ENCODE assay signal across 15 cellular contexts in genomic region chr11:65585396-65586246, GRCh38. TPM values are rescaled to one million over a fixed set of nuclear protein-coding genes. Genes with fewer than 3 reads are reported as not detected.
DNase-seq lines count a peak whose midpoint lies in the region; ATAC-seq and TF ChIP-seq lines count a peak whose summit lies in the region.
"Had no signal": no experiment of that assay in that cellular context is flagged by ENCODE, and none has a peak within 500 bp of the region (broad histone marks: within the 10 kb centered on the region; RNA-seq: fewer than 3 reads in every experiment).

No MANE protein-coding gene starts in this region.

- no peak overlapping the region for H3K4ac ChIP-seq in neuronal stem cell (ENCODE audit: low read length)

- POLR2A ChIA-PET in MCF 10A (lab: Yijun Ruan, JAX) = no interaction called here

- H3K14ac ChIP-seq in neuronal stem cell (ENCODE audit: low read length) = no peak overlapping the region

- H3K4me1 ChIP-seq in ascending aorta (peaks cover 22 to 30% of the 10 kb centered on the region in 2 donors), neuronal stem cell (ENCODE audit: control insufficient read depth in 2 of 2, insufficient read depth in 1 of 2, low read depth in 1 of 2, low read length in 2 of 2) (peaks cover 28 to 54% of the 10 kb centered on the region in 2 donors)
- H3K4me1 ChIP-seq: colonic mucosa had no signal

- intact Hi-C loops in ascending aorta (cut with DNase I) (no loop called here), MCF 10A (cut with micrococcal nuclease) (no loop called here)

- H4K8ac ChIP-seq in neuronal stem cell (ENCODE audit: low read depth, low read length) = peak overlapping the region; percentile 1

- H3K9ac ChIP-seq in neuronal stem cell (ENCODE audit: low read depth, low read length, poor library complexity) = no peak overlapping the region

- H3K27me3 Mint-ChIP-seq in MCF 10A (ENCODE audit: insufficient read depth, unreplicated experiment) = no peaks in the 10 kb centered on the region

- TF ChIP-seq CTCF in ascending aorta (IDR thresholded peaks at IDR 0.05) (no peak), MCF 10A (IDR thresholded peaks at IDR 0.05; ENCODE audit: unreplicated experiment) (no peak)

- peak overlapping the region; percentile 63 for H2BK12ac ChIP-seq in neuronal stem cell (ENCODE audit: low read length)

- no peak overlapping the region for H4K91ac ChIP-seq in neuronal stem cell (ENCODE audit: low read depth, low read length, poor library complexity)

- peak overlapping the region; percentile 7 for H2BK15ac ChIP-seq in neuronal stem cell (ENCODE audit: low read length)

- DNase-seq in DMS79 treated with DMSO at 0.1 percent for 48 hours (lab: John Stamatoyannopoulos, UW) (peak; percentile 35), DMS79 (lab: John Stamatoyannopoulos, UW) (no peak), H7 (peak; percentile 70), ascending aorta (ENCODE audit: low spot score in 2 of 2) (no peak), neuronal stem cell (ENCODE audit: low spot score) (no peak), NOMO-1 treated with dmso at 0.1 percent for 144 hours (lab: John Stamatoyannopoulos, UW; ENCODE audit: unreplicated experiment) (no peak), MCF 10A (ENCODE audit: unreplicated experiment) (no peak)
- DNase-seq in stimulated activated naive CD8-positive, alpha-beta T cell treated with anti-CD3 and anti-CD28 coated beads, Interleukin-15, Interleukin-2, amounts not matched to agents 100 U/mL and 50 U/mL, for 24 hours = no peak
- DNase-seq: activated CD4-positive, alpha-beta T cell treated with anti-CD3 and anti-CD28 coated beads for 48 hours; colonic mucosa; NCI-H1417 treated with DMSO at 0.1 percent for 48 hours had no signal

- H3K23ac ChIP-seq in neuronal stem cell (ENCODE audit: low read depth, low read length, poor library complexity) = no peak overlapping the region

- no peaks in the 10 kb centered on the region for H3K79me1 ChIP-seq in neuronal stem cell (ENCODE audit: low read depth, low read length)

- H3K4me3 ChIP-seq in H7 (ENCODE audit: insufficient read depth, low read depth, low read length) (no peak overlapping the region), ascending aorta (no peak overlapping the region), neuronal stem cell (ENCODE audit: low read length in 2 of 2) (no peak overlapping the region)
- H3K4me3 ChIP-seq: colonic mucosa had no signal

- peaks cover 44% of the 10 kb centered on the region for H3K27me3 ChIP-seq in H7 (ENCODE audit: control insufficient read depth, insufficient read depth, low read length)
- H3K27me3 ChIP-seq in ascending aorta = no peaks in the 10 kb centered on the region
- peaks cover 0 to 28% (median 0%) of the 10 kb centered on the region in 3 experiments for H3K27me3 ChIP-seq in neuronal stem cell (ENCODE audit: control insufficient read depth in 3 of 3, insufficient read depth in 3 of 3, low read depth in 1 of 3, low read length in 3 of 3)
- H3K27me3 ChIP-seq: colonic mucosa had no signal

- H3K36me3 ChIP-seq in H7 (replicated peaks; ENCODE audit: control insufficient read depth, insufficient read depth, low read length) = no peaks in the 10 kb centered on the region
- H3K36me3 ChIP-seq in ascending aorta = peaks cover 69 to 80% of the 10 kb centered on the region in 2 donors
- H3K36me3 ChIP-seq in neuronal stem cell (replicated peaks in 1 of 2; ENCODE audit: control insufficient read depth in 2 of 2, insufficient read depth in 2 of 2, low read length in 2 of 2) = no peaks in the 10 kb centered on the region

- no peak overlapping the region for H2AFZ ChIP-seq in neuronal stem cell (ENCODE audit: low read length)

- BruUV-seq in MCF 10A (replicated peaks; lab: Mats Ljungman, UMichigan) = no TSS peak

- H3K9me3 Mint-ChIP-seq in MCF 10A (ENCODE audit: unreplicated experiment) = no peaks in the 10 kb centered on the region
- H3K9me3 Mint-ChIP-seq: activated naive CD4-positive, alpha-beta T cell treated with anti-CD3 and anti-CD28 coated beads, Interleukin-2, amount 50 U/mL, for 72 hours; type B pancreatic cell had no signal

- H3K27ac Mint-ChIP-seq in MCF 10A (ENCODE audit: low read depth, unreplicated experiment) = no peak overlapping the region
- H3K27ac Mint-ChIP-seq: type B pancreatic cell had no signal

- H3K27ac ChIP-seq in ascending aorta (peak overlapping the region; percentile 14 to 76), neuronal stem cell (replicated peaks; ENCODE audit: low read length) (peak overlapping the region; percentile 81)
- H3K27ac ChIP-seq: 22Rv1, colonic mucosa had no signal

- no peak overlapping the region for H3K4me2 ChIP-seq in neuronal stem cell (ENCODE audit: insufficient read depth, low read length, poor library complexity, severe bottlenecking)

- H3K4me1 Mint-ChIP-seq in MCF 10A (ENCODE audit: insufficient read depth, unreplicated experiment) = peaks cover 10% of the 10 kb centered on the region

- H3K18ac ChIP-seq in neuronal stem cell (ENCODE audit: low read length) = peak overlapping the region; percentile 65

- H2AK5ac ChIP-seq in neuronal stem cell (ENCODE audit: low read depth, low read length) = peak overlapping the region; percentile 89

- WGBS in neuronal stem cell (ENCODE audit: extremely low coverage in 2 of 2, insufficient read length in 2 of 2, insufficient replicate concordance in 1 of 2), 2 donors = no CpG with 5 or more reads among the region's 51 CpGs

- H3K9me3 ChIP-seq in ascending aorta (no peaks in the 10 kb centered on the region), neuronal stem cell (replicated peaks in 1 of 2; ENCODE audit: control insufficient read depth in 2 of 2, insufficient read depth in 1 of 2, low read depth in 1 of 2, low read length in 2 of 2) (no peaks in the 10 kb centered on the region)
- H3K9me3 ChIP-seq: colonic mucosa had no signal

- H2BK120ac ChIP-seq in neuronal stem cell (ENCODE audit: low read depth, low read length) = peak overlapping the region; percentile 48

- no peak overlapping the region for H3K4me3 Mint-ChIP-seq in MCF 10A (ENCODE audit: unreplicated experiment)
- H3K4me3 Mint-ChIP-seq: type B pancreatic cell had no signal

- peaks cover 21% of the 10 kb centered on the region for H3K36me3 Mint-ChIP-seq in MCF 10A (ENCODE audit: insufficient read depth, unreplicated experiment)
- H3K36me3 Mint-ChIP-seq: type B pancreatic cell had no signal

- CTCF ChIA-PET in MCF 10A (lab: Yijun Ruan, JAX) = interaction anchor here (0.7 to 2.5 kb wide), 3 partner anchors 8 to 159 kb away, joined by 3 to 9 read pairs (median 3); no protein-coding TSS in a partner anchor

- ATAC-seq in stimulated activated naive CD8-positive, alpha-beta T cell treated with anti-CD3 and anti-CD28 coated beads, Interleukin-15, Interleukin-2, amounts not matched to agents 100 U/mL and 50 U/mL, for 24 hours = no peak
- ATAC-seq: activated naive CD4-positive, alpha-beta T cell treated with anti-CD3 and anti-CD28 coated beads, Interleukin-2, amount 50 U/mL, for 72 hours had no signal

- peak overlapping the region; percentile 31 for H2BK5ac ChIP-seq in neuronal stem cell (ENCODE audit: low read length)

RNA-seq across cellular contexts. Expression of gene EHBP1L1, which starts 9.8 kb away (rescaled TPM):
- 1.9 and 4.7 TPM in 2 replicates for total RNA-seq in H7 (2014; rRNA removed; shearing (Covaris generic))
- total RNA-seq in ascending aorta = 418 TPM
- 7.3 TPM for polyA plus RNA-seq in neuronal stem cell (2013, experiment 1 of 2)
- polyA plus RNA-seq in neuronal stem cell (2013, experiment 2 of 2) = 6.4 TPM
- total RNA-seq in MCF 10A (2022) = 31.3 and 40.6 TPM in 2 replicates

RNA-seq across cellular contexts. Expression of gene KCNK7, which starts 10.0 kb away (rescaled TPM):
- not detected in 2 replicates for total RNA-seq in H7 (2014; rRNA removed; shearing (Covaris generic))
- total RNA-seq in ascending aorta (not detected), MCF 10A (2022) (0.25 TPM in 1 of 2 replicates, not detected in the other)
- polyA plus RNA-seq in neuronal stem cell (2013, experiment 1 of 2) = 0.06 TPM
- 0.08 TPM for polyA plus RNA-seq in neuronal stem cell (2013, experiment 2 of 2)
- total RNA-seq: HT1080 had no signal

RNA-seq across cellular contexts. Expression of gene FAM89B, which starts 13.3 kb away (rescaled TPM):
- total RNA-seq in H7 (2014; rRNA removed; shearing (Covaris generic)) = 8.6 and 20.4 TPM in 2 replicates
- total RNA-seq in ascending aorta (104 TPM), MCF 10A (2022) (16.7 and 21.6 TPM in 2 replicates)
- polyA plus RNA-seq in neuronal stem cell (2013, experiment 1 of 2) = 50.9 TPM
- polyA plus RNA-seq in neuronal stem cell (2013, experiment 2 of 2) = 50.0 TPM

RNA-seq across cellular contexts. Expression of gene ZNRD2, which starts 15.3 kb away (rescaled TPM):
- total RNA-seq in H7 (2014; rRNA removed; shearing (Covaris generic)) = 88.1 and 89.1 TPM in 2 replicates
- total RNA-seq in ascending aorta (157 TPM), MCF 10A (2022) (65.4 and 68.5 TPM in 2 replicates)
- polyA plus RNA-seq in neuronal stem cell (2013, experiment 1 of 2) = 53.3 TPM
- polyA plus RNA-seq in neuronal stem cell (2013, experiment 2 of 2) = 50.3 TPM

RNA-seq across cellular contexts. Expression of gene LTBP3, which starts 27.5 kb away (rescaled TPM):
- 3.9 and 5.7 TPM in 2 replicates for total RNA-seq in H7 (2014; rRNA removed; shearing (Covaris generic))
- 702 TPM for total RNA-seq in ascending aorta
- polyA plus RNA-seq in neuronal stem cell (2013, experiment 1 of 2) = 8.7 TPM
- polyA plus RNA-seq in neuronal stem cell (2013, experiment 2 of 2) = 8.6 TPM
- total RNA-seq in MCF 10A (2022) = 10.6 and 11.0 TPM in 2 replicates

Comparison
In these comparisons a context has a peak if more than half of its experiments do, and no peak if none do; other contexts are left out.
1. DNase-seq: peak in DMS79 treated with DMSO at 0.1 percent for 48 hours (single experiment) and H7 (single experiment); none in DMS79 (single experiment), ascending aorta (0 of 2), neuronal stem cell (single experiment), NOMO-1 treated with dmso at 0.1 percent for 144 hours (single experiment), MCF 10A (single experiment) and stimulated activated naive CD8-positive, alpha-beta T cell treated with anti-CD3 and anti-CD28 coated beads, Interleukin-15, Interleukin-2, amounts not matched to agents 100 U/mL and 50 U/mL, for 24 hours (single experiment).
2. RNA of gene EHBP1L1, which starts 9.8 kb away (total RNA-seq): 418 TPM in ascending aorta (single experiment); 31.3 to 40.6 TPM in MCF 10A and 1.9 to 4.7 TPM in H7; every median in the first group is over 10 times any median in the second.